Comparison of ENCODE assay signal across 8 cellular contexts in the genomic region with DNA sequence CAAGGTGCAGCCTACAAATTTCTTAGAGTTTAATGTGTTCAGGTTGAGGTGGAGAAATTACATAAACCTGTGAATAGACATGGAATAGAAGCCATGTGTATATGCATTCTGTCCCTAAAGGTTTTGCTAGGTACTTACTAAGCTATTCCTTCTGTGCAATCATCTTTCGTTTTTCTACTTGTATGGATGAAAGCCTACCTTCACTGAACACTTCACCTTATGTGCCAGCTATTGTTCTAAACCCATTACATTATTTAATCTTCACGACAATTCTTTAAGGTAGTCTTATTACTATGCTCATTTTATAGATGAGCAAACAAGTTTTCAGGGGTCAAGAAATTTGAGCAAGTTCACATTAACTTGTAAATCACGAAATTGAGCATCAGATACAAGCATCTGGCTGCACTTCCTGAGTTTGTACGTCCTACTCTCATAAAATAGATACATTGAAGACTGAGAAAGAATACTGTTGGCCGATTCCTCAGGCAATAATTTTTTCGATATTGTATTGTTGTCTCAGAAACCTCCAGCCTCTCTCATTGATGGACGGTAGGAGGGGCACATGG. TPM values are rescaled to one million over a fixed set of nuclear protein-coding genes. Genes with fewer than 3 reads are reported as not detected.
DNase-seq lines count a peak whose midpoint lies in the region; ATAC-seq and TF ChIP-seq lines count a peak whose summit lies in the region.

No MANE protein-coding gene starts in this region.

- no peak for ATAC-seq in gastroesophageal sphincter
- ATAC-seq in HG03520 (IDR thresholded peaks at IDR 0.05; ENCODE audit: unreplicated experiment): no peak
- ATAC-seq in GM18867 (IDR thresholded peaks at IDR 0.05; ENCODE audit: unreplicated experiment): no peak

- H3K9me3 ChIP-seq in SU-DHL-6 (ENCODE audit: insufficient read depth, low read length): no peaks in the 10 kb centered on the region
- no peaks in the 10 kb centered on the region for H3K9me3 ChIP-seq in gastroesophageal sphincter
- no peaks in the 10 kb centered on the region for H3K9me3 ChIP-seq in smooth muscle cell (replicated peaks; ENCODE audit: low read depth)

- H2AFZ ChIP-seq in SU-DHL-6 (ENCODE audit: low read depth, low read length, severe bottlenecking) (peak overlapping the region; percentile 88), smooth muscle cell (ENCODE audit: low read depth) (peak overlapping the region; percentile 90)

- no peak for TF ChIP-seq EP300 in gastroesophageal sphincter (IDR thresholded peaks at IDR 0.05)

- peak overlapping the region; percentile 82 for H3K4me2 ChIP-seq in SU-DHL-6 (ENCODE audit: low read depth, low read length, poor library complexity, severe bottlenecking)
- peak overlapping the region; percentile 98 for H3K4me2 ChIP-seq in smooth muscle cell

- H3K79me2 ChIP-seq in SU-DHL-6 (ENCODE audit: insufficient read depth, low read length): no peaks in the 10 kb centered on the region
- peaks cover 19% of the 10 kb centered on the region for H3K79me2 ChIP-seq in smooth muscle cell (ENCODE audit: low read depth)

- H4K20me1 ChIP-seq in SU-DHL-6 (ENCODE audit: low read depth, low read length) (no peaks in the 10 kb centered on the region), smooth muscle cell (ENCODE audit: low read depth) (no peaks in the 10 kb centered on the region)

- H3K27me3 ChIP-seq in SU-DHL-6 (ENCODE audit: low read length) (no peaks in the 10 kb centered on the region), gastroesophageal sphincter (no peaks in the 10 kb centered on the region), smooth muscle cell (ENCODE audit: low read depth) (no peaks in the 10 kb centered on the region)

- H3K27ac ChIP-seq in SU-DHL-6 (ENCODE audit: low read depth, low read length) (no peak overlapping the region; the same call in 1 of the 2 replicates), gastroesophageal sphincter (peak overlapping the region; percentile 64 to 94 (median 90)), smooth muscle cell (ENCODE audit: low read depth) (no peak overlapping the region)

- H3K4me3 ChIP-seq in SU-DHL-6 (ENCODE audit: insufficient read depth, low read length, poor library complexity, severe bottlenecking): peak overlapping the region; percentile 66
- peak overlapping the region; percentile 39 to 91 for H3K4me3 ChIP-seq in gastroesophageal sphincter
- peak overlapping the region; percentile 90 for H3K4me3 ChIP-seq in smooth muscle cell

- TF ChIP-seq POLR2A in gastroesophageal sphincter (IDR thresholded peaks at IDR 0.05): no peak

- TF ChIP-seq CTCF in SU-DHL-6 (IDR thresholded peaks at IDR 0.05; ENCODE audit: insufficient read depth, low read length, poor library complexity, severe bottlenecking): no peak
- TF ChIP-seq CTCF in gastroesophageal sphincter (IDR thresholded peaks at IDR 0.05): no peak
- TF ChIP-seq CTCF in smooth muscle cell (IDR thresholded peaks at IDR 0.05; ENCODE audit: borderline replicate concordance, insufficient read depth, poor library complexity, severe bottlenecking): no peak

- peaks cover 0 to 21% (median 3%) of the 10 kb centered on the region in 3 donors for H3K4me1 ChIP-seq in gastroesophageal sphincter
- H3K4me1 ChIP-seq in smooth muscle cell (ENCODE audit: low read depth): peaks cover 44% of the 10 kb centered on the region

- H3K36me3 ChIP-seq in SU-DHL-6 (ENCODE audit: low read length): no peaks in the 10 kb centered on the region
- H3K36me3 ChIP-seq in gastroesophageal sphincter: peaks cover 0 to 29% of the 10 kb centered on the region in 2 donors
- H3K36me3 ChIP-seq in smooth muscle cell (ENCODE audit: low read depth): no peaks in the 10 kb centered on the region

- no peaks in the 10 kb centered on the region for H3K9me2 ChIP-seq in SU-DHL-6 (replicated peaks; ENCODE audit: insufficient read depth, low read length)

- whole genome bisulfite sequencing in gastroesophageal sphincter (ENCODE audit: low coverage in 1 of 2), 2 donors: 19 to 21% methylated on average over 6 to 7 of the region's 7 CpGs
- WGBS in smooth muscle cell (ENCODE audit: low lambda C conversion rate): 37% methylated on average over 7 of the region's 7 CpGs

- peak in 2 of 3 experiments; percentile 16 to 78 for DNase-seq in NCI-H1417 (lab: John Stamatoyannopoulos, UW)
- no peak for DNase-seq in NCI-H1417 treated with DMSO at 0.1 percent for 48 hours (lab: John Stamatoyannopoulos, UW)
- DNase-seq in smooth muscle cell (lab: John Stamatoyannopoulos, UW; ENCODE audit: unreplicated experiment): no peak
- no peak for DNase-seq in NCI-H2081 (lab: John Stamatoyannopoulos, UW)

- H3K9ac ChIP-seq in SU-DHL-6 (ENCODE audit: low read length): peak overlapping the region; percentile 84
- no peak overlapping the region for H3K9ac ChIP-seq in smooth muscle cell (ENCODE audit: low read depth)

- H3F3A ChIP-seq in SU-DHL-6 (ENCODE audit: insufficient read depth) (0 out of 2 replicates have a peak, but pooled peaks cover 6% of the 10 kb centered on the region), smooth muscle cell (ENCODE audit: low read depth) (no peaks in the 10 kb centered on the region)

RNA-seq across cellular contexts. Expression of a gene that starts 0.6 kb away (rescaled TPM):
- total RNA-seq in gastroesophageal sphincter (10 to 100 TPM; 37.8 to 66.9 (median 49.7) TPM), smooth muscle cell (200 and 230 TPM in 2 replicates)
- 146 and 190 TPM in 2 replicates for polyA plus RNA-seq in smooth muscle cell

RNA-seq across cellular contexts. Expression of a gene that starts 25.8 kb away (rescaled TPM):
- total RNA-seq in gastroesophageal sphincter (10 to 100 TPM; 21.5 to 34.3 (median 28.7) TPM), smooth muscle cell (34.3 and 36.3 TPM in 2 replicates)
- 6.6 and 13.2 TPM in 2 replicates for polyA plus RNA-seq in smooth muscle cell

Comparison
In these comparisons a context has a peak if more than half of its experiments do, and no peak if none do; other contexts are left out.
1. DNase-seq: peak in NCI-H1417 (2 of 3); none in NCI-H1417 treated with DMSO at 0.1 percent for 48 hours (single experiment), smooth muscle cell (single experiment) and NCI-H2081 (0 of 2).
2. H3K27ac ChIP-seq: peak in gastroesophageal sphincter (4 of 4); none in SU-DHL-6 (single experiment) and smooth muscle cell (single experiment).
3. Peak in every context shown above with its lines, with median percentiles within 50 percentile points of each other: H3K4me3 ChIP-seq.